ENCODE assay signal across 12 cellular contexts in the genomic region with DNA sequence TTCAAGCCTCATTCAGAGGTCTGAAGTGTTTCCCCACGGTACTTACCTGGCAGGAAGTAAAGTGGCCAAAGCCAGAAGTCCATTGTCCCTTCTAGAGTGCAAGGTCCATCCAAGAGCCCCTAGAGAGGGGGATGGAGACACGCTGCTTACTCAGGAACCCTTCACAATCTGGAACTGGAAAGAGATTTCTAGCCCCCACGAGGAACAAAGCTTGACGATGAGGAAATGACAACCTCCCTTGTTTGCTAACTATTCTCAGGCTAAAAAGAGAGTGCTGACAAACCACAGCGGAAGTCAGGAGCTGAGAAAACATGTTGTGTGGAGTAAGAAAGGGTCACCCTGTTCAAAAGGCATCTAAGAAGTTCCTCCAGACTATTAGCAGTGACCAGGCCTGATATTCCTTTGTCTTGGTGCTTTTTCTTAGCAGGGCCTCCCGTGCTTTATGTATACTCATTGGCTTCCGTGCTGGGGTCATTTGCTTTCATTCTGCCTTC. TPM values are rescaled to one million over a fixed set of nuclear protein-coding genes. Genes with fewer than 3 reads are reported as not detected.
DNase-seq lines count a peak whose midpoint lies in the region; ATAC-seq, FAIRE-seq and TF ChIP-seq lines count a peak whose summit lies in the region.
"Had no signal": no experiment of that assay in that cellular context is flagged by ENCODE, and none has a peak within 500 bp of the region (broad histone marks: within the 10 kb centered on the region; RNA-seq: fewer than 3 reads in every experiment).

Gene FCMR (minus strand): TSS at position 170 of the 494 bp plus-strand sequence. CDS start 87 bp downstream, at position 83.

- H3K4me1 Mint-ChIP-seq in GM23338: no peaks in the 10 kb centered on the region

- no peaks in the 10 kb centered on the region for H4K20me1 ChIP-seq in GM23338 (replicated peaks; ENCODE audit: insufficient read depth)

- no peaks in the 10 kb centered on the region for H3K79me2 ChIP-seq in GM23338 (replicated peaks; ENCODE audit: insufficient read depth)

- H3K9me3 Mint-ChIP-seq in GM23338: no peaks in the 10 kb centered on the region

- H3K27me3 ChIP-seq in breast epithelium (no peaks in the 10 kb centered on the region), small intestine (ENCODE audit: control insufficient read depth in 2 of 2, insufficient read depth in 2 of 2, low read length in 2 of 2) (no peaks in the 10 kb centered on the region), GM23338 (ENCODE audit: insufficient read depth) (no peaks in the 10 kb centered on the region)
- H3K27me3 ChIP-seq: pancreas had no signal

- no peaks in the 10 kb centered on the region for H3K9me3 ChIP-seq in breast epithelium
- no peaks in the 10 kb centered on the region for H3K9me3 ChIP-seq in small intestine (ENCODE audit: control insufficient read depth, low read depth)
- H3K9me3 ChIP-seq: pancreas had no signal

- no peak within 1 kb of the TSS for H3K4me3 Mint-ChIP-seq in GM23338

- H3K9me2 ChIP-seq in GM23338 (ENCODE audit: insufficient read depth): no peaks in the 10 kb centered on the region

- no peak for TF ChIP-seq POLR2A in breast epithelium (IDR thresholded peaks at IDR 0.05)

- no peak within 1 kb of the TSS for H2AFZ ChIP-seq in GM23338

- no peak for ATAC-seq in esophagus mucosa
- no peak for ATAC-seq in GM23338

- H3F3A ChIP-seq in GM23338 (replicated peaks; ENCODE audit: low read depth): no peaks in the 10 kb centered on the region

- DNase-seq in NCI-H1417 (lab: John Stamatoyannopoulos, UW): peak in 2 of 3 experiments; percentile 16 to 32
- DNase-seq in NCI-H1417 treated with DMSO at 0.1 percent for 48 hours (lab: John Stamatoyannopoulos, UW): no peak
- DNase-seq in NAMALWA (ENCODE audit: low spot score): peak; percentile 77
- DNase-seq in breast epithelium (ENCODE audit: low spot score in 2 of 2): no peak
- DNase-seq in small intestine: no peak
- no peak for DNase-seq in cerebellum (ENCODE audit: low spot score)
- DNase-seq in GM23338 (ENCODE audit: low spot score): no peak

- intact Hi-C loops in breast epithelium (cut with DNase I; ENCODE audit: low total_unique reads): no loop called here

- H3K27ac Mint-ChIP-seq in GM23338: no peak within 1 kb of the TSS

- 48 to 65% (median 50%) methylated on average over 7 of the region's 7 CpGs for WGBS in small intestine, 3 donors

- TF ChIP-seq CTCF in breast epithelium (IDR thresholded peaks at IDR 0.05) (no peak), GM23338 (conservative IDR thresholded peaks at IDR 0.05; ENCODE audit: low read depth in 2 of 2) (no peak)

- no peak within 1 kb of the TSS for H3K4me2 ChIP-seq in GM23338

- H3K4me3 ChIP-seq in breast epithelium (peak within 1 kb of the TSS in 2 of 3 donors; percentile 0 to 5), small intestine (ENCODE audit: low read depth in 1 of 2, low read length in 2 of 2) (peak within 1 kb of the TSS; percentile 25 to 34), GM23338 (no peak within 1 kb of the TSS)
- H3K4me3 ChIP-seq: pancreas had no signal

- no peak for FAIRE-seq in small intestine (lab: Jason Lieb, UNC)
- FAIRE-seq: astrocyte, HTR-8/SVneo, pancreas had no signal

- H3K27ac ChIP-seq in breast epithelium: peak within 1 kb of the TSS; percentile 38 to 48
- H3K27ac ChIP-seq in small intestine (ENCODE audit: low read depth in 1 of 2, low read length in 1 of 2): peak within 1 kb of the TSS; percentile 61 to 81
- H3K27ac ChIP-seq in GM23338 (ENCODE audit: low read depth): no peak within 1 kb of the TSS
- H3K27ac ChIP-seq: 22Rv1 had no signal

- H3K27me3 Mint-ChIP-seq in GM23338 (ENCODE audit: insufficient read depth, low read depth, poor library complexity): peaks cover 2% of the 10 kb centered on the region

- H3K4me1 ChIP-seq in breast epithelium (no peaks in the 10 kb centered on the region), small intestine (ENCODE audit: control insufficient read depth in 2 of 2, insufficient read depth in 1 of 2, low read depth in 1 of 2, low read length in 1 of 2) (no peaks in the 10 kb centered on the region), GM23338 (ENCODE audit: insufficient read depth) (no peaks in the 10 kb centered on the region)
- H3K4me1 ChIP-seq: pancreas had no signal

- no peaks in the 10 kb centered on the region for H3K36me3 ChIP-seq in breast epithelium
- H3K36me3 ChIP-seq in small intestine (ENCODE audit: control insufficient read depth in 2 of 2, insufficient read depth in 2 of 2, low read length in 2 of 2): no peaks in the 10 kb centered on the region
- no peaks in the 10 kb centered on the region for H3K36me3 ChIP-seq in GM23338 (ENCODE audit: insufficient read depth)
- H3K36me3 ChIP-seq: pancreas had no signal

- H3K36me3 Mint-ChIP-seq in GM23338 (ENCODE audit: low read depth): no peaks in the 10 kb centered on the region

TF ChIP-seq in GM23338, 12 proteins besides CTCF, POLR2A, EP300 and RAD21 (continues in another document):
- TF ChIP-seq ZNF331 (CRISPR knock-in tag; IDR thresholded peaks at IDR 0.05; ENCODE audit: low read depth) (no peak), POLR2AphosphoS5 (IDR thresholded peaks at IDR 0.05; ENCODE audit: low read depth) (no peak), EZH2 (IDR thresholded peaks at IDR 0.05; ENCODE audit: low read depth, unreplicated experiment) (no peak), ZNF462 (CRISPR knock-in tag; IDR thresholded peaks at IDR 0.05) (no peak)

RNA-seq across cellular contexts. Expression of gene FCMR, which starts in this region (rescaled TPM):
- total RNA-seq in breast epithelium: 10 to 100 TPM in 1 of 3 donors, 1 to 10 TPM in 2; 1.1 to 11.0 (median 3.3) TPM
- polyA plus RNA-seq in small intestine: 1 to 10 TPM; 1.1 to 6.9 (median 2.4) TPM
- total RNA-seq in esophagus mucosa: 2.9 TPM
- not detected for total RNA-seq in cerebellum
- not detected in 2 replicates for total RNA-seq in GM23338 (2014; rRNA removed; shearing (Covaris generic))
- 0.43 and 0.84 TPM in 2 replicates for polyA plus RNA-seq in GM23338 (2016; fragmentation: Nextera tagmentation; extraction: Ambion mirVana)

Comparison
In these comparisons a context has a peak if more than half of its experiments do, and no peak if none do; other contexts are left out.
1. DNase-seq: peak in NCI-H1417 (2 of 3) and NAMALWA (single experiment); none in NCI-H1417 treated with DMSO at 0.1 percent for 48 hours (single experiment), breast epithelium (0 of 2), small intestine (single experiment), cerebellum (single experiment) and GM23338 (single experiment).